In the genomic region with DNA sequence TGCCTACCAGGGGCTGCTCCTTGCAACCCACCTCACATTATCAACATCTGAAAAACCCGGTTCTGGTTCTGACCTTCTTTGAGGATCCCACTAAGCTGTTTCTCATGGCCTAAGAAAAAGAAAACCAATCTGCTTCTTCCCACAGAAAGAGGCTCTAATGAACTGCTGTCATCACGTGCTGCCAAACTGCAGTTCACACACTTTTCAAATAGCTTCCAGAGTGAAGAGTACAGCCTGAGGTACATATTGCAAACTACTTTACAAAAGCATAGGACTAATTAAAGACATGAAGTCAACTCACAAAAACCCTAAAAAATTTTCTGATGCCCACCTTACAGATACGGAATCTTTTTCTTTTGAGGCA, we compare ENCODE assay signal across 11 cellular contexts. TPM values are rescaled to one million over a fixed set of nuclear protein-coding genes. Genes with fewer than 3 reads are reported as not detected.
DNase-seq lines count a peak whose midpoint lies in the region; ATAC-seq and TF ChIP-seq lines count a peak whose summit lies in the region.
"Had no signal": no experiment of that assay in that cellular context is flagged by ENCODE, and none has a peak within 500 bp of the region (broad histone marks: within the 10 kb centered on the region; RNA-seq: fewer than 3 reads in every experiment).

No MANE protein-coding gene starts in this region.

- TF ChIP-seq CTCF in nephron progenitor cell (IDR thresholded peaks at IDR 0.05): no peak

- no peaks in the 10 kb centered on the region for H3K27me3 Mint-ChIP-seq in activated CD4-positive, alpha-beta memory T cell treated with anti-CD3 and anti-CD28 coated beads for 36 hours
- H3K27me3 Mint-ChIP-seq in nephron progenitor cell (ENCODE audit: low read depth, poor library complexity): no peaks in the 10 kb centered on the region

- CTCF ChIA-PET in activated CD4-positive, alpha-beta memory T cell treated with anti-CD3 and anti-CD28 coated beads for 36 hours (lab: Charles Lee): interaction anchor here (1.0 to 5.9 kb wide), 8 partner anchors 13 to 214 kb away, joined by 3 to 41 read pairs (median 4); partner anchors contain the start of gene HIC1

- no peaks in the 10 kb centered on the region for H3K9me3 Mint-ChIP-seq in activated CD4-positive, alpha-beta memory T cell treated with anti-CD3 and anti-CD28 coated beads for 36 hours
- no peaks in the 10 kb centered on the region for H3K9me3 Mint-ChIP-seq in nephron progenitor cell

- ATAC-seq in GM18867 (IDR thresholded peaks at IDR 0.05; ENCODE audit: unreplicated experiment) (peak; percentile 18), HG02610 (IDR thresholded peaks at IDR 0.05; ENCODE audit: unreplicated experiment) (peak; percentile 22)

- H3K4me3 Mint-ChIP-seq in activated CD4-positive, alpha-beta memory T cell treated with anti-CD3 and anti-CD28 coated beads for 36 hours: peak overlapping the region; percentile 79
- H3K4me3 Mint-ChIP-seq in nephron progenitor cell: no peak overlapping the region

- H3K36me3 Mint-ChIP-seq in activated CD4-positive, alpha-beta memory T cell treated with anti-CD3 and anti-CD28 coated beads for 36 hours: peaks cover 21% of the 10 kb centered on the region
- H3K36me3 Mint-ChIP-seq in nephron progenitor cell (ENCODE audit: low read depth): peaks cover 40% of the 10 kb centered on the region

- no peak for DNase-seq in activated CD4-positive, alpha-beta memory T cell treated with anti-CD3 and anti-CD28 coated beads for 36 hours
- DNase-seq in nephron progenitor cell (no peak), cerebellar cortex (ENCODE audit: low spot score) (no peak), NCI-H146 treated with DMSO at 0.1 percent for 48 hours (lab: John Stamatoyannopoulos, UW; ENCODE audit: unreplicated experiment) (no peak), SW 1271 (lab: John Stamatoyannopoulos, UW) (no peak), SKM-1 (lab: John Stamatoyannopoulos, UW; ENCODE audit: unreplicated experiment) (no peak)
- DNase-seq: activated gamma-delta T cell, NCI-H526, posterior cingulate gyrus had no signal

- intact Hi-C loops in activated CD4-positive, alpha-beta memory T cell treated with anti-CD3 and anti-CD28 coated beads for 36 hours (cut with micrococcal nuclease): loop anchor here (1.0 to 10.0 kb wide), 5 partner anchors 15 to 552 kb away; partner anchors contain the start of genes SMG6, SRR and TLCD2

- peaks cover 78% of the 10 kb centered on the region for H3K4me1 Mint-ChIP-seq in activated CD4-positive, alpha-beta memory T cell treated with anti-CD3 and anti-CD28 coated beads for 36 hours (ENCODE audit: low read depth)
- H3K4me1 Mint-ChIP-seq in nephron progenitor cell: no peaks in the 10 kb centered on the region

- peak overlapping the region; percentile 99 for H3K27ac Mint-ChIP-seq in activated CD4-positive, alpha-beta memory T cell treated with anti-CD3 and anti-CD28 coated beads for 36 hours
- peak overlapping the region; percentile 22 for H3K27ac Mint-ChIP-seq in nephron progenitor cell

- POLR2A ChIA-PET in activated CD4-positive, alpha-beta memory T cell treated with anti-CD3 and anti-CD28 coated beads for 36 hours (lab: Charles Lee): interaction anchor here (0.6 to 4.7 kb wide), 8 partner anchors 13 to 212 kb away, joined by 3 to 61 read pairs (median 6); partner anchors contain the start of genes HIC1, SMG6 and TSR1

RNA-seq across cellular contexts. Expression of gene SMG6, which starts 36.7 kb away (rescaled TPM):
- total RNA-seq in activated CD4-positive, alpha-beta memory T cell treated with anti-CD3 and anti-CD28 coated beads for 36 hours: 10 to 100 TPM; 17.2 to 20.3 TPM

RNA-seq across cellular contexts. Expression of gene SRR, which starts 36.9 kb away (rescaled TPM):
- 10 to 100 TPM; 20.0 to 22.2 TPM for total RNA-seq in activated CD4-positive, alpha-beta memory T cell treated with anti-CD3 and anti-CD28 coated beads for 36 hours
